8 cellular contexts compared by ENCODE assay signal in genomic region chr11:35144103-35144741, GRCh38. TPM values are rescaled to one million over a fixed set of nuclear protein-coding genes. Genes with fewer than 3 reads are reported as not detected.
DNase-seq lines count a peak whose midpoint lies in the region; ATAC-seq and TF ChIP-seq lines count a peak whose summit lies in the region.

No MANE protein-coding gene starts in this region.

- ATAC-seq in GM19452 (IDR thresholded peaks at IDR 0.05; ENCODE audit: unreplicated experiment) (peak; percentile 50), HG03469 (IDR thresholded peaks at IDR 0.05; ENCODE audit: unreplicated experiment) (peak; percentile 31)

- peaks cover 77% of the 10 kb centered on the region for H3K4me1 Mint-ChIP-seq in CD14-positive monocyte

- H3K27ac Mint-ChIP-seq in CD14-positive monocyte: peak overlapping the region; percentile 84 to 98 (median 87)

- no peak for TF ChIP-seq CTCF in CD14-positive monocyte (IDR thresholded peaks at IDR 0.05)

- H3K36me3 Mint-ChIP-seq in CD14-positive monocyte: peaks cover 62 to 82% of the 10 kb centered on the region in 2 donors

- H3K4me3 Mint-ChIP-seq in CD14-positive monocyte: peak overlapping the region; percentile 64 to 73

- intact Hi-C loops in CD14-positive monocyte (cut with micrococcal nuclease): loop anchor here (5.0 to 10.0 kb wide), 4 partner anchors 147 to 241 kb away; no protein-coding TSS in a partner anchor

- H3K27me3 Mint-ChIP-seq in CD14-positive monocyte (ENCODE audit: low read depth in 3 of 3): no peaks in the 10 kb centered on the region

- peaks cover 0 to 3% (median 0%) of the 10 kb centered on the region in 7 donors for H3K9me3 Mint-ChIP-seq in CD14-positive monocyte

- DNase-seq in CD14-positive monocyte (ENCODE audit: low spot score) (peak; percentile 68), T1000 (lab: John Stamatoyannopoulos, UW) (peak; percentile 45), dedifferentiated amniotic fluid mesenchymal stem cell (ENCODE audit: extremely low spot score) (peak; percentile 84), NCI-H2081 treated with DMSO at 0.1 percent for 48 hours (lab: John Stamatoyannopoulos, UW) (no peak), HT-29 (ENCODE audit: low spot score) (no peak)
- DNase-seq in stimulated activated CD4-positive, alpha-beta T cell treated with anti-CD3 and anti-CD28 coated beads, Interleukin-12 subunit alpha, Interleukin-12 subunit beta, amount 100 ng/mL, for 4 hours: peak; percentile 52

RNA-seq across cellular contexts. Expression of gene CD44, which starts 5.3 kb away (rescaled TPM):
- polyA plus RNA-seq in CD14-positive monocyte: 100 to 1,000 TPM; 415 to 531 TPM
- total RNA-seq in HT-29 (2014; rRNA removed; shearing (Covaris generic)): 148 and 159 TPM in 2 replicates

Comparison
In these comparisons a context has a peak if more than half of its experiments do, and no peak if none do; other contexts are left out.
1. DNase-seq: peak in CD14-positive monocyte (single experiment), T1000 (single experiment), dedifferentiated amniotic fluid mesenchymal stem cell (single experiment) and stimulated activated CD4-positive, alpha-beta T cell treated with anti-CD3 and anti-CD28 coated beads, Interleukin-12 subunit alpha, Interleukin-12 subunit beta, amount 100 ng/mL, for 4 hours (single experiment); none in NCI-H2081 treated with DMSO at 0.1 percent for 48 hours (single experiment) and HT-29 (single experiment).